12 cellular contexts compared by ENCODE assay signal in genomic region chr9:6779417-6780241, GRCh38. TPM values are rescaled to one million over a fixed set of nuclear protein-coding genes. Genes with fewer than 3 reads are reported as not detected.
DNase-seq lines count a peak whose midpoint lies in the region; ATAC-seq and TF ChIP-seq lines count a peak whose summit lies in the region.
"Had no signal": no experiment of that assay in that cellular context is flagged by ENCODE, and none has a peak within 500 bp of the region (broad histone marks: within the 10 kb centered on the region; RNA-seq: fewer than 3 reads in every experiment).

No MANE protein-coding gene starts in this region.

- H3K9me3 ChIP-seq in Peyer's patch (no peaks in the 10 kb centered on the region), heart right ventricle (no peaks in the 10 kb centered on the region), smooth muscle cell (replicated peaks; ENCODE audit: low read depth) (no peaks in the 10 kb centered on the region), tibial artery (no peaks in the 10 kb centered on the region)
- H3K9me3 ChIP-seq: suprapubic skin had no signal

- no peak for TF ChIP-seq CTCF in Peyer's patch (IDR thresholded peaks at IDR 0.05)
- TF ChIP-seq CTCF in heart right ventricle (IDR thresholded peaks at IDR 0.05): no peak
- TF ChIP-seq CTCF in smooth muscle cell (IDR thresholded peaks at IDR 0.05; ENCODE audit: borderline replicate concordance, insufficient read depth, poor library complexity, severe bottlenecking): no peak
- no peak for TF ChIP-seq CTCF in tibial artery (IDR thresholded peaks at IDR 0.05)

- peaks cover 0 to 38% (median 14%) of the 10 kb centered on the region in 4 donors for H3K4me1 ChIP-seq in Peyer's patch
- H3K4me1 ChIP-seq in heart right ventricle: peaks cover 4 to 56% (median 26%) of the 10 kb centered on the region in 9 donors
- peaks cover 13% of the 10 kb centered on the region for H3K4me1 ChIP-seq in smooth muscle cell (ENCODE audit: low read depth)
- peaks cover 0 to 17% (median 0%) of the 10 kb centered on the region in 4 donors for H3K4me1 ChIP-seq in tibial artery

- intact Hi-C loops in heart right ventricle (cut with DNase I) (loop anchor here in 1 of 10 donors (10.0 kb wide), 1 partner anchor 65 kb away; no protein-coding TSS in a partner anchor), tibial artery (cut with DNase I; ENCODE audit: low total_unique reads) (no loop called here)

- no peak for DNase-seq in activated naive CD8-positive, alpha-beta T cell treated with anti-CD3 and anti-CD28 coated beads, Interleukin-2, amount 50 U/mL, for 24 hours
- no peak for DNase-seq in activated naive CD8-positive, alpha-beta T cell treated with anti-CD3 and anti-CD28 coated beads for 36 hours
- DNase-seq in Peyer's patch (no peak), heart right ventricle (no peak), smooth muscle cell (lab: John Stamatoyannopoulos, UW; ENCODE audit: unreplicated experiment) (no peak), tibial artery (no peak)
- DNase-seq in activated CD4-positive, CD25-positive, alpha-beta regulatory T cell treated with anti-CD3 and anti-CD28 coated beads, Interleukin-2, amount 50 U/mL, for 72 hours: no peak
- DNase-seq: activated T-cell treated with anti-CD3 and anti-CD28 coated beads, Interleukin-2, amount 50 U/mL, for 72 hours; NCI-H2227 treated with DMSO at 0.1 percent for 48 hours had no signal

- no peaks in the 10 kb centered on the region for H3K27me3 ChIP-seq in Peyer's patch
- no peaks in the 10 kb centered on the region for H3K27me3 ChIP-seq in heart right ventricle
- H3K27me3 ChIP-seq in smooth muscle cell (ENCODE audit: low read depth): no peaks in the 10 kb centered on the region
- H3K27me3 ChIP-seq in tibial artery: no peaks in the 10 kb centered on the region
- H3K27me3 ChIP-seq: suprapubic skin had no signal

- H2AFZ ChIP-seq in smooth muscle cell (ENCODE audit: low read depth): no peak overlapping the region

- no peaks in the 10 kb centered on the region for H3K27me3 Mint-ChIP-seq in activated naive CD8-positive, alpha-beta T cell treated with anti-CD3 and anti-CD28 coated beads, Interleukin-2, amount 50 U/mL, for 24 hours
- H3K27me3 Mint-ChIP-seq in activated naive CD8-positive, alpha-beta T cell treated with anti-CD3 and anti-CD28 coated beads for 36 hours: no peaks in the 10 kb centered on the region

- H3K9ac ChIP-seq in smooth muscle cell (ENCODE audit: low read depth): no peak overlapping the region

- ATAC-seq in activated naive CD8-positive, alpha-beta T cell treated with anti-CD3 and anti-CD28 coated beads, Interleukin-2, amount 50 U/mL, for 24 hours: peak; percentile 55
- ATAC-seq in heart right ventricle (peak in 6 of 8 donors; percentile 53 to 87 (median 69)), GM18909 (IDR thresholded peaks at IDR 0.05; ENCODE audit: poor library complexity, unreplicated experiment) (no peak)
- ATAC-seq: activated T-cell treated with anti-CD3 and anti-CD28 coated beads, Interleukin-2, amount 50 U/mL, for 72 hours had no signal

- H3K36me3 ChIP-seq in Peyer's patch (no peaks in the 10 kb centered on the region), heart right ventricle (no peaks in the 10 kb centered on the region), smooth muscle cell (ENCODE audit: low read depth) (no peaks in the 10 kb centered on the region), tibial artery (no peaks in the 10 kb centered on the region)
- H3K36me3 ChIP-seq: suprapubic skin had no signal

- no peak overlapping the region for H3K4me3 Mint-ChIP-seq in activated naive CD8-positive, alpha-beta T cell treated with anti-CD3 and anti-CD28 coated beads, Interleukin-2, amount 50 U/mL, for 24 hours
- no peak overlapping the region for H3K4me3 Mint-ChIP-seq in activated naive CD8-positive, alpha-beta T cell treated with anti-CD3 and anti-CD28 coated beads for 36 hours
- H3K4me3 Mint-ChIP-seq: activated T-cell treated with anti-CD3 and anti-CD28 coated beads, Interleukin-2, amount 50 U/mL, for 72 hours; T-helper 1 cell treated with Interleukin-12 subunit alpha and Interleukin-12 subunit beta and Interleukin-4 antibody, amounts not matched to agents 30 μg/mL and 1 μg/mL, for 36 hours had no signal

- H3K4me2 ChIP-seq in smooth muscle cell: peak overlapping the region; percentile 61

- H3K27ac Mint-ChIP-seq in activated naive CD8-positive, alpha-beta T cell treated with anti-CD3 and anti-CD28 coated beads, Interleukin-2, amount 50 U/mL, for 24 hours: no peak overlapping the region
- H3K27ac Mint-ChIP-seq in activated naive CD8-positive, alpha-beta T cell treated with anti-CD3 and anti-CD28 coated beads for 36 hours: no peak overlapping the region
- H3K27ac Mint-ChIP-seq: activated T-cell treated with anti-CD3 and anti-CD28 coated beads, Interleukin-2, amount 50 U/mL, for 72 hours; T-helper 1 cell treated with Interleukin-12 subunit alpha and Interleukin-12 subunit beta and Interleukin-4 antibody, amounts not matched to agents 30 μg/mL and 1 μg/mL, for 36 hours had no signal

- H3K9me3 Mint-ChIP-seq in activated naive CD8-positive, alpha-beta T cell treated with anti-CD3 and anti-CD28 coated beads, Interleukin-2, amount 50 U/mL, for 24 hours: no peaks in the 10 kb centered on the region
- H3K9me3 Mint-ChIP-seq in activated naive CD8-positive, alpha-beta T cell treated with anti-CD3 and anti-CD28 coated beads for 36 hours: no peaks in the 10 kb centered on the region
- H3K9me3 Mint-ChIP-seq: activated T-cell treated with anti-CD3 and anti-CD28 coated beads, Interleukin-2, amount 50 U/mL, for 72 hours; T-helper 1 cell treated with Interleukin-12 subunit alpha and Interleukin-12 subunit beta and Interleukin-4 antibody, amounts not matched to agents 30 μg/mL and 1 μg/mL, for 36 hours had no signal

- H3K4me3 ChIP-seq in Peyer's patch: no peak overlapping the region
- H3K4me3 ChIP-seq in heart right ventricle: no peak overlapping the region
- H3K4me3 ChIP-seq in smooth muscle cell: no peak overlapping the region
- H3K4me3 ChIP-seq in tibial artery: no peak overlapping the region
- H3K4me3 ChIP-seq: suprapubic skin had no signal

- H3K27ac ChIP-seq in Peyer's patch (peak overlapping the region in 3 of 4 donors; percentile 1 to 65 (median 38)), heart right ventricle (peak overlapping the region in 2 of 10 donors; percentile 2 to 25), smooth muscle cell (ENCODE audit: low read depth) (no peak overlapping the region), tibial artery (no peak overlapping the region)
- H3K27ac ChIP-seq: suprapubic skin had no signal

- no peak for TF ChIP-seq POLR2A in Peyer's patch (IDR thresholded peaks at IDR 0.05)

- peaks cover 30% of the 10 kb centered on the region for H3K79me2 ChIP-seq in smooth muscle cell (ENCODE audit: low read depth)

- peaks cover 80% of the 10 kb centered on the region for H3K4me1 Mint-ChIP-seq in activated naive CD8-positive, alpha-beta T cell treated with anti-CD3 and anti-CD28 coated beads, Interleukin-2, amount 50 U/mL, for 24 hours
- H3K4me1 Mint-ChIP-seq in activated naive CD8-positive, alpha-beta T cell treated with anti-CD3 and anti-CD28 coated beads for 36 hours: peaks cover 51% of the 10 kb centered on the region

- 35 to 54% methylated on average over 3 of the region's 3 CpGs for WGBS in heart right ventricle, 2 donors
- 85% methylated on average over 3 of the region's 3 CpGs for WGBS in smooth muscle cell (ENCODE audit: low lambda C conversion rate)

- peaks cover 5% of the 10 kb centered on the region for H3K36me3 Mint-ChIP-seq in activated naive CD8-positive, alpha-beta T cell treated with anti-CD3 and anti-CD28 coated beads, Interleukin-2, amount 50 U/mL, for 24 hours (ENCODE audit: low read depth)
- H3K36me3 Mint-ChIP-seq in activated naive CD8-positive, alpha-beta T cell treated with anti-CD3 and anti-CD28 coated beads for 36 hours: peaks cover 16% of the 10 kb centered on the region

- H3F3A ChIP-seq in smooth muscle cell (ENCODE audit: low read depth): no peaks in the 10 kb centered on the region

- peaks cover 100% of the 10 kb centered on the region for H4K20me1 ChIP-seq in smooth muscle cell (ENCODE audit: low read depth)

RNA-seq across cellular contexts. Expression of gene KDM4C, which starts 21.9 kb away (rescaled TPM):
- 10 to 100 TPM; 22.7 to 22.9 TPM for total RNA-seq in activated naive CD8-positive, alpha-beta T cell treated with anti-CD3 and anti-CD28 coated beads for 36 hours
- total RNA-seq in Peyer's patch (100 to 1,000 TPM in 3 of 4 donors, 10 to 100 TPM in 1; 90.7 to 125 (median 107) TPM), heart right ventricle (10 to 100 TPM; 12.2 to 18.2 (median 14.9) TPM), smooth muscle cell (20.2 and 39.7 TPM in 2 replicates)
- polyA plus RNA-seq in heart right ventricle (1 to 10 TPM; 6.1 to 7.5 TPM), smooth muscle cell (7.3 and 7.5 TPM in 2 replicates)

Comparison
In these comparisons a context has a peak if more than half of its experiments do, and no peak if none do; other contexts are left out.
1. H3K27ac ChIP-seq: peak in Peyer's patch (3 of 4); none in smooth muscle cell (single experiment) and tibial artery (0 of 2).